In genomic region chr2:87075054-87075790, GRCh38 we compare ENCODE assay signal across 8 cellular contexts. TPM values are rescaled to one million over a fixed set of nuclear protein-coding genes. Genes with fewer than 3 reads are reported as not detected.
DNase-seq lines count a peak whose midpoint lies in the region; ATAC-seq, FAIRE-seq and TF ChIP-seq lines count a peak whose summit lies in the region.
"Not testable (repeated sequence)": the region's sequence is repeated elsewhere in the genome, so short reads cannot be mapped to it uniquely, and the experiment has no call there.

No MANE protein-coding gene starts in this region.

- TF ChIP-seq POLR2A in testis (IDR thresholded peaks at IDR 0.05), result not testable (repeated sequence)

- intact Hi-C loops in psoas muscle (cut with DNase I); testis (cut with DNase I; ENCODE audit: low total_unique reads): not testable (repeated sequence)

- H3K27me3 ChIP-seq in ectodermal cell (ENCODE audit: control insufficient read depth, insufficient read depth, low read length, poor library complexity, severe bottlenecking); keratinocyte (ENCODE audit: control insufficient read depth, extremely low read depth, insufficient read depth, low read length); psoas muscle (ENCODE audit: insufficient read depth in 3 of 3, low read length in 2 of 3); testis: not testable (repeated sequence)

- WGBS in ectodermal cell, 2 experiments, result 1% methylated on average over 18 to 35 of the region's 47 CpGs
- WGBS in psoas muscle, 3 donors, result 0 to 1% (median 0%) methylated on average over 22 to 42 of the region's 47 CpGs
- WGBS in testis, 2 donors, result 0 to 1% methylated on average over 16 to 21 of the region's 47 CpGs

- H3K4me1 ChIP-seq in ectodermal cell (ENCODE audit: control insufficient read depth, insufficient read depth, low read length); keratinocyte (ENCODE audit: control insufficient read depth, extremely low read depth, insufficient read depth, low read length); psoas muscle; testis: not testable (repeated sequence)

- H3K4me3 ChIP-seq in HFF-Myc (replicated peaks; ENCODE audit: low read depth, low read length) (peak overlapping the region; percentile 51), ectodermal cell (ENCODE audit: insufficient read depth, low read depth, low read length) (peak overlapping the region; percentile 53), keratinocyte (ENCODE audit: control insufficient read depth in 2 of 3, extremely low read depth in 1 of 3, insufficient read depth in 2 of 3, low read depth in 1 of 3, low read length in 3 of 3) (peak overlapping the region; percentile 51 to 59 (median 55)), psoas muscle (peak overlapping the region; percentile 84), testis (peak overlapping the region; percentile 71 to 77)

- not testable (repeated sequence) for FAIRE-seq in keratinocyte (lab: Jason Lieb, UNC)

- not testable (repeated sequence) for H3K36me3 ChIP-seq in ectodermal cell (ENCODE audit: control insufficient read depth, insufficient read depth, low read length); keratinocyte (ENCODE audit: control insufficient read depth in 2 of 2, extremely low read depth in 1 of 2, insufficient read depth in 2 of 2, low read length in 2 of 2); psoas muscle (ENCODE audit: insufficient read depth in 1 of 2, low read depth in 1 of 2); testis (ENCODE audit: low read depth, missing control alignments)

- not testable (repeated sequence) for H3K9me3 ChIP-seq in ectodermal cell (ENCODE audit: control insufficient read depth, low read length); keratinocyte (ENCODE audit: control insufficient read depth, low read depth, low read length); psoas muscle; testis

- peak overlapping the region; percentile 72 for H3K9ac ChIP-seq in keratinocyte (ENCODE audit: control insufficient read depth, extremely low read depth, insufficient read depth, low read length)

- peaks cover 17% of the 10 kb centered on the region for H3K79me2 ChIP-seq in keratinocyte (ENCODE audit: control insufficient read depth, insufficient read depth, low read length)

- DNase-seq in EH (ENCODE audit: low read depth) (peak; percentile 5), psoas muscle (peak; percentile 19 to 57), testis (peak; percentile 28)
- not testable (repeated sequence) for DNase-seq in HFF-Myc (ENCODE audit: extremely low read depth, low read depth); RWPE1 (ENCODE audit: low spot score); keratinocyte (ENCODE audit: low read depth, low spot score)
- DNase-seq in activated T-cell treated with anti-CD3 and anti-CD28 coated beads, Interleukin-2, amount 50 U/mL, for 48 hours, result peak; percentile 57 to 62

- POLR2A ChIA-PET in RWPE1 (lab: Yijun Ruan, JAX; ENCODE audit: low non-redundant PET), result not testable (repeated sequence)

- peak overlapping the region; percentile 61 for H3K4me2 ChIP-seq in keratinocyte (ENCODE audit: control insufficient read depth, extremely low read depth, insufficient read depth, low read depth, low read length)

- not testable (repeated sequence) for H3K9me1 ChIP-seq in keratinocyte (ENCODE audit: control insufficient read depth, extremely low read depth, insufficient read depth, low read length)

- not testable (repeated sequence) for ATAC-seq in psoas muscle

- H3K27ac ChIP-seq in RWPE1 (peak overlapping the region; percentile 85), keratinocyte (ENCODE audit: control insufficient read depth, insufficient read depth, low read length) (peak overlapping the region; percentile 40), psoas muscle (peak overlapping the region; percentile 96), testis (peak overlapping the region; percentile 72 to 92)
- H3K27ac ChIP-seq in ectodermal cell (ENCODE audit: insufficient read depth, low read depth, low read length, poor library complexity, severe bottlenecking), result not testable (repeated sequence)

- H2AFZ ChIP-seq in keratinocyte (ENCODE audit: control insufficient read depth, low read length), result not testable (repeated sequence)

- H4K20me1 ChIP-seq in keratinocyte (ENCODE audit: control insufficient read depth, extremely low read depth, insufficient read depth, low read length), result not testable (repeated sequence)

- TF ChIP-seq CTCF in HFF-Myc (IDR thresholded peaks at IDR 0.05; ENCODE audit: low read depth, low read length, missing control alignments); RWPE1 (conservative IDR thresholded peaks at IDR 0.05; ENCODE audit: low read depth); keratinocyte (optimal IDR thresholded peaks at IDR 0.05 in 1 of 3, IDR thresholded peaks at IDR 0.05 in 1 of 3, conservative IDR thresholded peaks at IDR 0.05 in 1 of 3; ENCODE audit: extremely low read depth in 1 of 3, insufficient read depth in 2 of 3, low read length in 3 of 3); psoas muscle (IDR thresholded peaks at IDR 0.05); testis (IDR thresholded peaks at IDR 0.05): not testable (repeated sequence)

- CTCF ChIA-PET in RWPE1 (lab: Yijun Ruan, JAX), result interaction anchor here (0.7 kb wide), 1 partner anchor 388 kb away, joined by 4 read pairs; no protein-coding TSS in a partner anchor

- dilution Hi-C loops in keratinocyte (cut with MboI; ENCODE audit: extremely low pct_ligation_motif_present, low sequenced_read_pairs), result not testable (repeated sequence)

RNA-seq across cellular contexts. Expression of gene PLGLB1, which starts 53.6 kb away (rescaled TPM):
- 2.1 TPM for polyA plus RNA-seq in ectodermal cell (2013, experiment 1 of 4)
- polyA plus RNA-seq in ectodermal cell (2013, experiment 2 of 4), result 2.3 TPM
- polyA plus RNA-seq in ectodermal cell (2013, experiment 3 of 4), result 1.4 TPM
- polyA plus RNA-seq in ectodermal cell (2013, experiment 4 of 4), result 1.3 TPM
- polyA plus RNA-seq in keratinocyte (0.10 to 0.38 TPM (median 0.11 TPM) in 3 replicates), psoas muscle (1 to 10 TPM in 2 of 3 donors, under 1 TPM in 1; 0.35 to 1.3 (median 1.2) TPM), testis (ENCODE audit: insufficient read depth, low read depth, low replicate concordance) (1.1 TPM)
- 3.5 TPM for polyA plus RNA-seq in keratinocyte (2011; ENCODE audit: low read depth)
- polyA plus RNA-seq in keratinocyte (2011; cell fraction: cytosol; rRNA removed), result 0.16 TPM in 1 of 2 replicates, not detected in the other
- 0.94 and 0.95 TPM in 2 replicates for polyA plus RNA-seq in keratinocyte (2011; cell fraction: nucleus; rRNA removed)
- polyA plus RNA-seq in keratinocyte (2012; ENCODE audit: low replicate concordance), result 0.26 and 0.97 TPM in 2 replicates
- polyA minus RNA-seq in keratinocyte, result not detected in 3 replicates
- polyA minus RNA-seq in keratinocyte (2011; cell fraction: cytosol; rRNA and poly(A)+ RNA removed), result not detected
- polyA minus RNA-seq in keratinocyte (2011; cell fraction: nucleus; rRNA and poly(A)+ RNA removed), result not detected in 2 replicates
- total RNA-seq in psoas muscle (1 to 10 TPM; 1.1 to 2.2 (median 1.3) TPM), testis (10 to 100 TPM in 1 of 2 donors, under 1 TPM in 1; 0.37 to 11.2 TPM)
